ENCODE assay signal across 9 cellular contexts in the genomic region with DNA sequence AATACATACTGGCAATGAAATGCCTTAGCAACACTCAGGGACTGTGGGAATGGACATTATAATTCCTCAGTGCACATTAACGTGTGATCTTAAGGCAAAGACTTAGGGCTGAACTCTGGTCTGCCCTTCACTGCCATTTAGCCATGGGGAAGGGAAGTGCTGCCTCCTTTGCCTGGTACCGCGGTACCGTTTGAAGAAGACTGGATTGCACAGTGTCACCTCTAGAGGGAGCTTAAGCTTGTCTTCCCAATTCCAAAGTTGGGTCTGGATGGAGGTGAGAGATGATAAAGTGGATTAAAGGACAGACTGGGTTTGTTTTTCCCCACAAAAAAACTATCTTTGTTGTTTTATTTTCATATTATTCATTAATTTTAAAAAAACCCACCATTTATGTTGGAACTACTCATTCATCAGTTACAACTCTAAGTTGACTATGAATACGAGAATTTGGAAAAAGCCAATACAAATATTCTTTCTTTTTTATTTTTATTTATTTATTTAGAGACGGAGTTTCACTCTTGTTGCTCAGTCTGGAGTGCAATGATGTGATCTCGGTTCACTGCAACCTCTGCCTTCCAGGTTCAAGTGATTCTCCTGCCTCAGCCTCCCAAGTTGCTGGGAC.
DNase-seq lines count a peak whose midpoint lies in the region; TF ChIP-seq lines count a peak whose summit lies in the region.
"Had no signal": no experiment of that assay in that cellular context is flagged by ENCODE, and none has a peak within 500 bp of the region (broad histone marks: within the 10 kb centered on the region; RNA-seq: fewer than 3 reads in every experiment).

No MANE protein-coding gene starts in this region.

- H3K4me3 Mint-ChIP-seq in activated naive CD4-positive, alpha-beta T cell treated with anti-CD3 and anti-CD28 coated beads, Interleukin-2, amount 10 ng/mL, durations not matched to agents 7 days and 5 days = no peak overlapping the region
- H3K4me3 Mint-ChIP-seq: activated naive CD4-positive, alpha-beta T cell treated with anti-CD3 and anti-CD28 coated beads, Interleukin-2, amount 50 U/mL, for 24 hours had no signal

- TF ChIP-seq EP300 in ovary (IDR thresholded peaks at IDR 0.05) = no peak

- no peaks in the 10 kb centered on the region for H3K27me3 ChIP-seq in ovary

- no peak overlapping the region for H3K27ac Mint-ChIP-seq in activated naive CD4-positive, alpha-beta T cell treated with anti-CD3 and anti-CD28 coated beads, Interleukin-2, amount 10 ng/mL, durations not matched to agents 7 days and 5 days
- H3K27ac Mint-ChIP-seq: activated naive CD4-positive, alpha-beta T cell treated with anti-CD3 and anti-CD28 coated beads, Interleukin-2, amount 50 U/mL, for 24 hours had no signal

- WGBS in ovary, 3 donors = 21 to 31% (median 31%) methylated on average over 7 of the region's 7 CpGs

- TF ChIP-seq POLR2A in erythroblast (IDR thresholded peaks at IDR 0.05; ENCODE audit: low read length) (no peak), ovary (IDR thresholded peaks at IDR 0.05) (no peak)

- H3K36me3 Mint-ChIP-seq in activated naive CD4-positive, alpha-beta T cell treated with anti-CD3 and anti-CD28 coated beads, Interleukin-2, amount 10 ng/mL, durations not matched to agents 7 days and 5 days = no peaks in the 10 kb centered on the region
- H3K36me3 Mint-ChIP-seq: activated naive CD4-positive, alpha-beta T cell treated with anti-CD3 and anti-CD28 coated beads, Interleukin-2, amount 50 U/mL, for 24 hours had no signal

- TF ChIP-seq CTCF in ovary (IDR thresholded peaks at IDR 0.05) = peak in 2 of 3 donors; percentile 7 to 10

- no peaks in the 10 kb centered on the region for H3K9me3 ChIP-seq in ovary

- H3K4me3 ChIP-seq in ovary = no peak overlapping the region

- no peak overlapping the region for H3K27ac ChIP-seq in ovary

- peak; percentile 17 for DNase-seq in activated CD8-positive, alpha-beta memory T cell treated with anti-CD3 and anti-CD28 coated beads for 24 hours
- no peak for DNase-seq in activated CD8-positive, alpha-beta memory T cell treated with anti-CD3 and anti-CD28 coated beads, Interleukin-2, amount 50 U/mL, for 48 hours
- DNase-seq in NCI-H748 (lab: John Stamatoyannopoulos, UW; ENCODE audit: unreplicated experiment) (peak; percentile 70), erythroblast (lab: John Stamatoyannopoulos, UW) (peak; percentile 15 to 28), ovary (no peak), AML-193 (lab: John Stamatoyannopoulos, UW) (no peak), NCI-H2227 treated with DMSO at 0.1 percent for 48 hours (lab: John Stamatoyannopoulos, UW) (no peak)
- DNase-seq in activated naive CD4-positive, alpha-beta T cell treated with anti-CD3 and anti-CD28 coated beads, Interleukin-2, amount 10 ng/mL, durations not matched to agents 7 days and 5 days = no peak

- CTCF ChIA-PET in activated naive CD4-positive, alpha-beta T cell treated with anti-CD3 and anti-CD28 coated beads, Interleukin-2, amount 10 ng/mL, durations not matched to agents 7 days and 5 days (lab: Charles Lee) = no interaction called here

- H3K36me3 ChIP-seq in ovary = no peaks in the 10 kb centered on the region

- H3K4me1 ChIP-seq in ovary (ENCODE audit: insufficient read depth) = no peaks in the 10 kb centered on the region

- H3K9me3 Mint-ChIP-seq in activated naive CD4-positive, alpha-beta T cell treated with anti-CD3 and anti-CD28 coated beads, Interleukin-2, amount 10 ng/mL, durations not matched to agents 7 days and 5 days = peaks cover 11% of the 10 kb centered on the region

- intact Hi-C loops in ovary (cut with DNase I) = no loop called here

- H3K27me3 Mint-ChIP-seq in activated naive CD4-positive, alpha-beta T cell treated with anti-CD3 and anti-CD28 coated beads, Interleukin-2, amount 10 ng/mL, durations not matched to agents 7 days and 5 days = no peaks in the 10 kb centered on the region

- no peaks in the 10 kb centered on the region for H3K4me1 Mint-ChIP-seq in activated naive CD4-positive, alpha-beta T cell treated with anti-CD3 and anti-CD28 coated beads, Interleukin-2, amount 10 ng/mL, durations not matched to agents 7 days and 5 days
- H3K4me1 Mint-ChIP-seq: activated naive CD4-positive, alpha-beta T cell treated with anti-CD3 and anti-CD28 coated beads, Interleukin-2, amount 50 U/mL, for 24 hours had no signal

Comparison
In these comparisons a context has a peak if more than half of its experiments do, and no peak if none do; other contexts are left out.
1. DNase-seq: peak in activated CD8-positive, alpha-beta memory T cell treated with anti-CD3 and anti-CD28 coated beads for 24 hours (single experiment), NCI-H748 (single experiment) and erythroblast (2 of 2); none in activated CD8-positive, alpha-beta memory T cell treated with anti-CD3 and anti-CD28 coated beads, Interleukin-2, amount 50 U/mL, for 48 hours (single experiment), ovary (0 of 5), AML-193 (0 of 2), NCI-H2227 treated with DMSO at 0.1 percent for 48 hours (single experiment) and activated naive CD4-positive, alpha-beta T cell treated with anti-CD3 and anti-CD28 coated beads, Interleukin-2, amount 10 ng/mL, durations not matched to agents 7 days and 5 days (single experiment).